In genomic region chr18:50819727-50820378, GRCh38 we compare ENCODE assay signal across 8 cellular contexts. TPM values are rescaled to one million over a fixed set of nuclear protein-coding genes. Genes with fewer than 3 reads are reported as not detected.
DNase-seq lines count a peak whose midpoint lies in the region; ATAC-seq, FAIRE-seq and TF ChIP-seq lines count a peak whose summit lies in the region.

Gene MRO, minus strand, starts transcription at chr18:50820016. Its CDS starts 10,616 bp downstream, at chr18:50809400.

- intact Hi-C loops in Caco-2 (cut with micrococcal nuclease; ENCODE audit: unreplicated experiment) = loop anchor here (1.0 kb wide), 3 partner anchors 47 to 313 kb away; no protein-coding TSS in a partner anchor

- H3K27me3 ChIP-seq in Caco-2 (replicated peaks; ENCODE audit: control insufficient read depth, insufficient read depth, low read length) (no peaks in the 10 kb centered on the region), endodermal cell (ENCODE audit: control insufficient read depth, insufficient read depth, low read length, poor library complexity, severe bottlenecking) (no peaks in the 10 kb centered on the region)

- H3K4me1 Mint-ChIP-seq in Caco-2 (ENCODE audit: low read depth, unreplicated experiment) = no peaks in the 10 kb centered on the region
- peaks cover 17% of the 10 kb centered on the region for H3K4me1 Mint-ChIP-seq in endodermal cell
- peaks cover 3% of the 10 kb centered on the region for H3K4me1 Mint-ChIP-seq in mesothelial cell of epicardium

- H3K27me3 Mint-ChIP-seq in Caco-2 (ENCODE audit: insufficient read depth, unreplicated experiment) (peaks cover 3% of the 10 kb centered on the region), endodermal cell (ENCODE audit: insufficient read depth) (no peaks in the 10 kb centered on the region), mesothelial cell of epicardium (ENCODE audit: low read depth) (no peaks in the 10 kb centered on the region)

- H3K4me3 ChIP-seq in Caco-2 (ENCODE audit: low read depth, low read length) (peak within 1 kb of the TSS; percentile 33), endodermal cell (ENCODE audit: low read length) (peak within 1 kb of the TSS; percentile 68)

- TF ChIP-seq CTCF in Caco-2 (IDR thresholded peaks at IDR 0.05; ENCODE audit: insufficient read depth in 1 of 2, low read depth in 1 of 2, low read length in 1 of 2, severe bottlenecking in 1 of 2, unreplicated experiment in 1 of 2) (peak; percentile 56 to 84), endodermal cell (conservative IDR thresholded peaks at IDR 0.05) (peak; percentile 95), mesothelial cell of epicardium (IDR thresholded peaks at IDR 0.05; ENCODE audit: unreplicated experiment) (peak; percentile 81)

- H3K36me3 ChIP-seq in Caco-2 (ENCODE audit: control insufficient read depth, insufficient read depth, low read length) (no peaks in the 10 kb centered on the region), endodermal cell (ENCODE audit: control insufficient read depth, insufficient read depth, low read length) (no peaks in the 10 kb centered on the region)

- BruUV-seq in Caco-2 (replicated peaks; lab: Mats Ljungman, UMichigan) = no TSS peak

- peak; percentile 4 for FAIRE-seq in HTR-8/SVneo (lab: Jason Lieb, UNC)

- H3K36me3 Mint-ChIP-seq in Caco-2 (ENCODE audit: insufficient read depth, unreplicated experiment) = no peaks in the 10 kb centered on the region
- no peaks in the 10 kb centered on the region for H3K36me3 Mint-ChIP-seq in endodermal cell (ENCODE audit: low read depth)
- H3K36me3 Mint-ChIP-seq in mesothelial cell of epicardium = no peaks in the 10 kb centered on the region

- CTCF ChIA-PET in Caco-2 (lab: Charles Lee) = interaction anchor here (1.0 kb wide), 1 partner anchor 47 kb away, joined by 3 read pairs; no protein-coding TSS in a partner anchor

- H3K4me3 Mint-ChIP-seq in Caco-2 (ENCODE audit: unreplicated experiment) (no peak within 1 kb of the TSS), endodermal cell (no peak within 1 kb of the TSS), mesothelial cell of epicardium (no peak within 1 kb of the TSS)

- peak; percentile 88 for ATAC-seq in GM21390 (IDR thresholded peaks at IDR 0.05; ENCODE audit: unreplicated experiment)

- POLR2A ChIA-PET in Caco-2 (lab: Charles Lee) = no interaction called here

- no peak within 1 kb of the TSS for H3K27ac ChIP-seq in endodermal cell (ENCODE audit: low read depth, low read length)

- H3K9ac ChIP-seq in endodermal cell (ENCODE audit: extremely low read depth, low read length, poor library complexity, severe bottlenecking) = no peak within 1 kb of the TSS

- DNase-seq in Caco-2 = peak; percentile 63 to 77
- DNase-seq in HTR-8/SVneo (ENCODE audit: insufficient read length, low spot score) = peak; percentile 69
- DNase-seq in NOMO-1 (lab: John Stamatoyannopoulos, UW; ENCODE audit: unreplicated experiment in 2 of 2) = peak; percentile 80
- peak; percentile 47 to 55 (median 51) for DNase-seq in activated CD8-positive, alpha-beta memory T cell treated with anti-CD3 and anti-CD28 coated beads for 48 hours (ENCODE audit: low read depth in 2 of 3, low spot score in 2 of 3)
- DNase-seq in endodermal cell = peak; percentile 94
- DNase-seq in mesothelial cell of epicardium (ENCODE audit: low spot score in 2 of 2, unreplicated experiment in 2 of 2) = peak; percentile 63 to 90
- peak; percentile 57 for DNase-seq in stimulated activated CD8-positive, alpha-beta memory T cell treated with anti-CD3 and anti-CD28 coated beads, Interleukin-15, amount 100 ng/mL, for 24 hours (ENCODE audit: low read depth)

- H3K9me3 Mint-ChIP-seq in Caco-2 (ENCODE audit: unreplicated experiment) (no peaks in the 10 kb centered on the region), endodermal cell (no peaks in the 10 kb centered on the region), mesothelial cell of epicardium (no peaks in the 10 kb centered on the region)

- H3K4me1 ChIP-seq in Caco-2 (no peaks in the 10 kb centered on the region), endodermal cell (ENCODE audit: control insufficient read depth, insufficient read depth, low read length) (peaks cover 3% of the 10 kb centered on the region)

- 7 to 8% methylated on average over 19 to 24 of the region's 24 CpGs for WGBS in endodermal cell (ENCODE audit: insufficient coverage in 1 of 2, insufficient read length in 1 of 2), 2 experiments

- H3K9me3 ChIP-seq in Caco-2 (no peaks in the 10 kb centered on the region), endodermal cell (ENCODE audit: control insufficient read depth, low read length) (no peaks in the 10 kb centered on the region)

- no peak within 1 kb of the TSS for H3K27ac Mint-ChIP-seq in Caco-2 (ENCODE audit: unreplicated experiment)
- H3K27ac Mint-ChIP-seq in endodermal cell = no peak within 1 kb of the TSS
- H3K27ac Mint-ChIP-seq in mesothelial cell of epicardium = no peak within 1 kb of the TSS

RNA-seq across cellular contexts. Expression of gene MRO, which starts in this region (rescaled TPM):
- 0.21 TPM in 1 of 2 replicates, not detected in the other for total RNA-seq in Caco-2 (2022)
- total RNA-seq in endodermal cell = under 1 TPM; 0.35 to 0.55 TPM
- 0.11 TPM for polyA plus RNA-seq in endodermal cell (2013, experiment 1 of 2)
- polyA plus RNA-seq in endodermal cell (2013, experiment 2 of 2) = not detected
- 0.18 to 0.40 TPM (median 0.29 TPM) in 3 replicates for total RNA-seq in mesothelial cell of epicardium

Comparison
In these comparisons a context has a peak if more than half of its experiments do, and no peak if none do; other contexts are left out.
1. Peak in DNase-seq and H3K4me3 ChIP-seq in Caco-2; RNA of the gene not detected or under 1 TPM.
2. Peak in DNase-seq and H3K4me3 ChIP-seq in endodermal cell; RNA of the gene not detected or under 1 TPM.
3. Peak in DNase-seq in mesothelial cell of epicardium; RNA of the gene not detected or under 1 TPM.